Comparison of ENCODE assay signal across 26 cellular contexts in the genomic region with DNA sequence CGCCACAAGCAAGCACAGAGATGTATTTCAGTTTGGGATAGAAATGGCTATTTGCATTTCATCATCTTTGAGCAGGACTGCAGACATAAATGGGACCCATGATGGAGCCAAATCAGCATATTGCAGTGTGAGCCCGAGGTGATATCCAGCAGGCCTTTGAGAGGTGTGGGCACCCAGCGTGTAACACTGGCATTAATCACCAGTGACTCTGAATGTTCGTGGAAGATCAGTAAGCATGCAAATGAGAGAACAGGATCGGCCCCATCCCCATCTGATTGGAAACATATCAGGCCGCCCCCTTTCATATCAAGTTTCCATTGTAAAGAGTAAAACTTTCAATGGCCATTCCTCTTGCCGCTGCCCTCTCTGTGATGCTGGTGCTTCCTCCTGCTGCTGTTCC.
"Had no signal": no experiment of that assay in that cellular context is flagged by ENCODE, and none has a peak within 500 bp of the region (broad histone marks: within the 10 kb centered on the region; RNA-seq: fewer than 3 reads in every experiment).

No MANE protein-coding gene starts in this region.

- H3K4me1 Mint-ChIP-seq: activated CD4-positive, alpha-beta T cell treated with anti-CD3 and anti-CD28 coated beads, Interleukin-2, amount 10 ng/mL, durations not matched to agents 7 days and 5 days; activated naive CD4-positive, alpha-beta T cell treated with anti-CD3 and anti-CD28 coated beads, Interleukin-2, amount 50 U/mL, for 24 hours; T-cell had no signal

- H3K4me3 Mint-ChIP-seq: activated CD4-positive, alpha-beta memory T cell treated with anti-CD3 and anti-CD28 coated beads for 36 hours; activated CD4-positive, alpha-beta T cell treated with anti-CD3 and anti-CD28 coated beads, Interleukin-2, amount 10 ng/mL, durations not matched to agents 7 days and 5 days; activated naive CD4-positive, alpha-beta T cell treated with anti-CD3 and anti-CD28 coated beads, Interleukin-2, amount 50 U/mL, for 24 hours; activated T-cell treated with anti-CD3 and anti-CD28 coated beads, Interleukin-2, amount 50 U/mL, for 72 hours; T-cell had no signal

- H3K9me3 ChIP-seq: body of pancreas had no signal

- DNase-seq: activated CD4-positive, alpha-beta memory T cell treated with anti-CD3 and anti-CD28 coated beads for 36 hours; activated CD4-positive, alpha-beta T cell treated with anti-CD3 and anti-CD28 coated beads, Interleukin-2, amount 10 ng/mL, durations not matched to agents 7 days and 5 days; activated CD4-positive, CD25-positive, alpha-beta regulatory T cell; activated CD8-positive, alpha-beta memory T cell treated with anti-CD3 and anti-CD28 coated beads for 24 hours; activated naive CD4-positive, alpha-beta T cell; activated T-cell treated with anti-CD3 and anti-CD28 coated beads, Interleukin-2, amount 50 U/mL, for 72 hours; body of pancreas; NCI-H1092; NCI-H1417 treated with DMSO at 0.1 percent for 48 hours; NCI-H1694 treated with DMSO at 0.1 percent for 48 hours; NCI-H2029 treated with DMSO at 0.1 percent for 48 hours; NCI-H510A treated with DMSO at 0.1 percent for 48 hours; NCI-H69; NK-92 treated with Interleukin-12 subunit alpha and Interleukin-12 subunit beta, amount 100 ng/mL, for 24 hours; OCI-M1; RPMI8226; T-helper 2 cell; T1000 had no signal

- H3K27me3 ChIP-seq: body of pancreas had no signal

- H3K9me3 Mint-ChIP-seq: activated CD4-positive, alpha-beta memory T cell treated with anti-CD3 and anti-CD28 coated beads for 36 hours; activated CD4-positive, alpha-beta T cell treated with anti-CD3 and anti-CD28 coated beads, Interleukin-2, amount 10 ng/mL, durations not matched to agents 7 days and 5 days; activated naive CD4-positive, alpha-beta T cell treated with anti-CD3 and anti-CD28 coated beads, Interleukin-2, amount 50 U/mL, for 24 hours; activated T-cell treated with anti-CD3 and anti-CD28 coated beads, Interleukin-2, amount 50 U/mL, for 72 hours; activated T-helper 2 cell treated with anti-CD3 and anti-CD28 coated beads, Interferon-gamma antibody, Interleukin-2, Interleukin-4, amounts not matched to agents 10 μg/mL and 5 μg/mL and 100 μg/mL, durations not matched to agents 14 hours and 24 hours and 36 hours; T-cell had no signal

- H3K27me3 Mint-ChIP-seq: activated naive CD4-positive, alpha-beta T cell treated with anti-CD3 and anti-CD28 coated beads, Interleukin-2, amount 50 U/mL, for 24 hours had no signal

- H3K4me3 ChIP-seq: body of pancreas, SK-N-MC had no signal

- H3K27ac Mint-ChIP-seq: activated CD4-positive, alpha-beta memory T cell treated with anti-CD3 and anti-CD28 coated beads for 36 hours; activated CD4-positive, alpha-beta T cell treated with anti-CD3 and anti-CD28 coated beads, Interleukin-2, amount 10 ng/mL, durations not matched to agents 7 days and 5 days; activated naive CD4-positive, alpha-beta T cell treated with anti-CD3 and anti-CD28 coated beads, Interleukin-2, amount 50 U/mL, for 24 hours; activated T-cell treated with anti-CD3 and anti-CD28 coated beads, Interleukin-2, amount 50 U/mL, for 72 hours; activated T-helper 2 cell treated with anti-CD3 and anti-CD28 coated beads, Interferon-gamma antibody, Interleukin-2, Interleukin-4, amounts not matched to agents 10 μg/mL and 5 μg/mL and 100 μg/mL, durations not matched to agents 14 hours and 24 hours and 36 hours; T-cell had no signal

- ATAC-seq: activated T-cell treated with anti-CD3 and anti-CD28 coated beads, Interleukin-2, amount 50 U/mL, for 72 hours; body of pancreas; Panc1; Right ventricle myocardium inferior; T-cell had no signal

- H3K36me3 Mint-ChIP-seq: activated CD4-positive, alpha-beta memory T cell treated with anti-CD3 and anti-CD28 coated beads for 36 hours; activated naive CD4-positive, alpha-beta T cell treated with anti-CD3 and anti-CD28 coated beads, Interleukin-2, amount 50 U/mL, for 24 hours; T-cell had no signal

- H3K27ac ChIP-seq: body of pancreas, KMS-11, SK-N-MC, VCaP had no signal
